Comparison of ENCODE assay signal across 1 cellular context in the genomic region with DNA sequence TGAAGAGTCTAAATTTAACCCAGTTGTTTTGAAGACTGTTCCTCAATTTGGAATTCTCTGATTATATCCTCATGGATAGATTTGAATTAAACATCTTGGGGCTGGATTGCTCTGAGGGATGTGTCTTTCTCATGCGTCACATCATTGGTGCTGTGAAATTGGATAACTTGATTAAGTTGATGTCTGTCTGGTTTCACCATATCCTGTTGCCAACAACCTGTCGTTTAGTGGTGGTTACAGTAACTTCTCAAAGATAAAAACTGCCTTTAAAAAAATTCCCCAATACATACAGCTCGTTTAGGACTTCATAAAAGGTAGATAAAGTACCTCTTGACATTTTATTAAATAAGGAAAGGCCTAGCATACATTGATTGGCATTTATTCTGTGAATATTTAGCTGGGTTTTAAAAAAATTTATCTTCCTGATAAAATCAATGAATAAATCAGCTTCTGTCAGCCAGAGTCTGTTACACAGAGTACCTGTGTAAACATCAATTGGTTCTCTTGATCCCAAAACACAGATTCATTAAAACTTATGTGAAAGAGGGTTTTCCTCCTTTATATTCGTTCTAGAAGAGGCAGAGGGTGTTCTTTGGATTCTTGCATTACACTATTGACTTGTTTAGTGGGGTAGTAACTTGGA.
TF ChIP-seq lines count a peak whose summit lies in the region.

No MANE protein-coding gene starts in this region.

TF ChIP-seq in SK-N-SH treated with all-trans-retinoic acid at 6 μM for 48 hours, 23 proteins besides CTCF, POLR2A, EP300 and RAD21 (continued from another document):
- TF ChIP-seq POU6F1 (CRISPR knock-in tag; IDR thresholded peaks at IDR 0.05; ENCODE audit: borderline replicate concordance, low read depth) = peak; percentile 84; the same call in 1 of the 2 replicates
- no peak for TF ChIP-seq ZNF8 (CRISPR knock-in tag; IDR thresholded peaks at IDR 0.05)
- TF ChIP-seq ISL1 (CRISPR knock-in tag; IDR thresholded peaks at IDR 0.05) = peak; percentile 94
- peak; percentile 94 for TF ChIP-seq TCF4 (CRISPR knock-in tag; IDR thresholded peaks at IDR 0.05; ENCODE audit: borderline replicate concordance)
- TF ChIP-seq OSR1 (CRISPR knock-in tag; IDR thresholded peaks at IDR 0.05) = no peak
- no peak for TF ChIP-seq BACH2 (CRISPR knock-in tag; IDR thresholded peaks at IDR 0.05; ENCODE audit: borderline replicate concordance)
- no peak for TF ChIP-seq ARNTL (CRISPR knock-in tag; IDR thresholded peaks at IDR 0.05; ENCODE audit: borderline replicate concordance, low read depth)
- TF ChIP-seq CREB5 (CRISPR knock-in tag; IDR thresholded peaks at IDR 0.05; ENCODE audit: low read depth) = peak; percentile 92
- TF ChIP-seq ZFP30 (CRISPR knock-in tag; IDR thresholded peaks at IDR 0.05) = no peak
- peak; percentile 97 for TF ChIP-seq SNAI2 (CRISPR knock-in tag; IDR thresholded peaks at IDR 0.05)
- peak; percentile 63; the same call in 1 of the 2 replicates for TF ChIP-seq CSDC2 (CRISPR knock-in tag; IDR thresholded peaks at IDR 0.05)
TF ChIP-seq in SK-N-SH treated with all-trans-retinoic acid at 6 μM for 48 hours: peak in this region for 12.
